Comparison of ENCODE assay signal across 12 cellular contexts in genomic region chr5:227375-227774, GRCh38. TPM values are rescaled to one million over a fixed set of nuclear protein-coding genes. Genes with fewer than 3 reads are reported as not detected.
DNase-seq lines count a peak whose midpoint lies in the region; ATAC-seq and TF ChIP-seq lines count a peak whose summit lies in the region.
"Not testable (repeated sequence)": the region's sequence is repeated elsewhere in the genome, so short reads cannot be mapped to it uniquely, and the experiment has no call there.
"Had no signal": no experiment of that assay in that cellular context is flagged by ENCODE, and none has a peak within 500 bp of the region (broad histone marks: within the 10 kb centered on the region; RNA-seq: fewer than 3 reads in every experiment).

No MANE protein-coding gene starts in this region.

- not testable (repeated sequence) for ATAC-seq in T-helper 17 cell

- intact Hi-C loops in dorsolateral prefrontal cortex (cut with DNase I); posterior cingulate gyrus (cut with DNase I); thyroid gland (cut with DNase I): not testable (repeated sequence)

- not testable (repeated sequence) for H3K4me3 Mint-ChIP-seq in T-helper 17 cell
- peak overlapping the region; percentile 5 for H3K4me3 Mint-ChIP-seq in glutamatergic neuron (ENCODE audit: unreplicated experiment)

- H3K27ac Mint-ChIP-seq in T-helper 17 cell, result peak overlapping the region; percentile 24
- H3K27ac Mint-ChIP-seq in glutamatergic neuron (ENCODE audit: unreplicated experiment), result not testable (repeated sequence)

- H3K9me3 ChIP-seq in T-helper 17 cell (ENCODE audit: control insufficient read depth, low read length, poor library complexity, severe bottlenecking); thyroid gland: not testable (repeated sequence)

- DNase-seq in DMS79 (lab: John Stamatoyannopoulos, UW), result peak; percentile 3
- not testable (repeated sequence) for DNase-seq in T-helper 17 cell, glutamatergic neuron
- DNase-seq in activated effector memory CD4-positive, alpha-beta T cell treated with anti-CD3 and anti-CD28 coated beads, Interleukin-2, amount 50 U/mL, for 16 hours, result peak; percentile 8
- peak in 6 of 10 donors; percentile 31 to 63 (median 48) for DNase-seq in dorsolateral prefrontal cortex
- DNase-seq in posterior cingulate gyrus, result peak in 6 of 10 donors; percentile 33 to 92 (median 42)
- peak; percentile 52 to 61 for DNase-seq in thyroid gland

- H3K4me3 ChIP-seq in dorsolateral prefrontal cortex; thyroid gland (replicated peaks in 1 of 3): not testable (repeated sequence)

- not testable (repeated sequence) for TF ChIP-seq POLR2A in thyroid gland (IDR thresholded peaks at IDR 0.05)

- H3K4me1 ChIP-seq in thyroid gland, result not testable (repeated sequence)

- not testable (repeated sequence) for H3K27me3 ChIP-seq in dorsolateral prefrontal cortex, thyroid gland

- 67 to 85% methylated on average over 6 to 14 of the region's 17 CpGs for WGBS in thyroid gland, 2 donors

- not testable (repeated sequence) for H3K27me3 Mint-ChIP-seq in T-helper 17 cell; glutamatergic neuron (ENCODE audit: unreplicated experiment)

- TF ChIP-seq CTCF in dorsolateral prefrontal cortex (IDR thresholded peaks at IDR 0.05 in 54 of 56, conservative IDR thresholded peaks at IDR 0.05 in 2 of 56; ENCODE audit: low read depth in 1 of 56, partially characterized antibody in 56 of 56); glutamatergic neuron (IDR thresholded peaks at IDR 0.05; ENCODE audit: partially characterized antibody, unreplicated experiment); thyroid gland (IDR thresholded peaks at IDR 0.05): not testable (repeated sequence)

- peak overlapping the region in 34 of 59 donors; percentile 43 to 93 (median 80) for H3K27ac ChIP-seq in dorsolateral prefrontal cortex
- H3K27ac ChIP-seq in thyroid gland, result not testable (repeated sequence)

- peaks cover 43 to 69% of the 10 kb centered on the region in 2 donors for H3K36me3 ChIP-seq in thyroid gland

- H3K4me1 Mint-ChIP-seq in T-helper 17 cell, result peaks cover 24% of the 10 kb centered on the region
- not testable (repeated sequence) for H3K4me1 Mint-ChIP-seq in glutamatergic neuron (ENCODE audit: low read depth, unreplicated experiment)

- H3K36me3 Mint-ChIP-seq in T-helper 17 cell (ENCODE audit: low read depth), result peaks cover 10% of the 10 kb centered on the region
- H3K36me3 Mint-ChIP-seq in glutamatergic neuron (ENCODE audit: unreplicated experiment), result not testable (repeated sequence)

- not testable (repeated sequence) for H3K9me3 Mint-ChIP-seq in glutamatergic neuron (ENCODE audit: unreplicated experiment)

RNA-seq across cellular contexts. Expression of gene SDHA, which starts 9.3 kb away (rescaled TPM):
- 100 to 1,000 TPM; 170 to 171 TPM for total RNA-seq in T-helper 17 cell
- 100 to 1,000 TPM; 112 to 251 (median 177) TPM for total RNA-seq in dorsolateral prefrontal cortex
- total RNA-seq in glutamatergic neuron (ENCODE audit: unreplicated experiment), result 81.3 TPM
- 100 to 1,000 TPM in 1 of 4 donors, 10 to 100 TPM in 3; 86.9 to 102 (median 92.2) TPM for total RNA-seq in thyroid gland

RNA-seq across cellular contexts. Expression of gene CCDC127, which starts 9.4 kb away (rescaled TPM):
- total RNA-seq in T-helper 17 cell (1 to 10 TPM; 1.9 to 2.4 TPM), dorsolateral prefrontal cortex (10 to 100 TPM in 91 of 120 experiments, 1 to 10 TPM in 29; 6.3 to 19.1 (median 11.6) TPM), glutamatergic neuron (ENCODE audit: unreplicated experiment) (11.9 TPM), thyroid gland (1 to 10 TPM; 4.4 to 5.2 (median 4.8) TPM)

RNA-seq across cellular contexts. Expression of gene LRRC14B, which starts 36.1 kb away (rescaled TPM):
- not detected for total RNA-seq in T-helper 17 cell
- under 1 TPM in 35 of 120 experiments, not detected in 85; 0.24 to 0.82 (median 0.41) TPM for total RNA-seq in dorsolateral prefrontal cortex
- not detected for total RNA-seq in glutamatergic neuron (ENCODE audit: unreplicated experiment)
- total RNA-seq in thyroid gland, result not detected
- total RNA-seq: Calu3; CD4-positive, alpha-beta memory T cell; GM23248; H1; H7 had no signal

RNA-seq across cellular contexts. Expression of gene PDCD6, which starts 44.1 kb away (rescaled TPM):
- total RNA-seq in T-helper 17 cell (10 to 100 TPM; 50.3 to 52.2 TPM), dorsolateral prefrontal cortex (10 to 100 TPM; 62.0 to 99.6 (median 81.7) TPM), glutamatergic neuron (ENCODE audit: unreplicated experiment) (56.9 TPM), thyroid gland (100 to 1,000 TPM; 111 to 134 (median 124) TPM)
